In the genomic region with DNA sequence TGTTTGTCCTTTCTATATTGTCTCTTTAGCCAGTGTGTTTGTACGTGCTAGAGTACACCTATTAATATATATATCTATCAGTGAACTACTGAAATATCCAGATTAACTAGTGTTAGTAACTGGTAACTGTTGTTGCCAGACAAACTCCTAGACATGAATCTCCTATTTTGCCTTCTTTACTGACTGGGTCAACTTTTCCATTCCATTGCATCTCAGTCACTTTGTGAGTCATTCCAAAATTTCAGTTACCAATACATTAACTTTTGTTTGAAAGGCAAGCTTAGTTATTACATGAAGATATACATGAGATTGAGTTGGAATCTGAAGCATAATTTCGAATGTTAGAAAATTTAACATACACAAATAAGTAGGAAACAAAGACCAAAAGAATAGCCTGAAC, we compare ENCODE assay signal across 16 cellular contexts. TPM values are rescaled to one million over a fixed set of nuclear protein-coding genes. Genes with fewer than 3 reads are reported as not detected.
A peak's percentile ranks its signal among the peaks of the same experiment; 100 is the strongest.
DNase-seq lines count a peak whose midpoint lies in the region; ATAC-seq, FAIRE-seq and TF ChIP-seq lines count a peak whose summit lies in the region.
"Had no signal": no experiment of that assay in that cellular context is flagged by ENCODE, and none has a peak within 500 bp of the region (broad histone marks: within the 10 kb centered on the region; RNA-seq: fewer than 3 reads in every experiment).

No MANE protein-coding gene starts in this region.

- no peak overlapping the region for H3K14ac ChIP-seq in IMR-90 (replicated peaks; ENCODE audit: low read depth, low read length)

- in situ Hi-C loops in IMR-90 (cut with MboI; ENCODE audit: low sequenced_read_pairs) = no loop called here
- in situ Hi-C loops in GM12878 (cut with MboI) = no loop called here

- H3K4me2 ChIP-seq in IMR-90 (ENCODE audit: low read depth, low read length) = no peak overlapping the region
- H3K4me2 ChIP-seq in GM12878 (ENCODE audit: control insufficient read depth, insufficient read depth) = no peak overlapping the region
- peak overlapping the region; percentile 34 for H3K4me2 ChIP-seq in osteoblast (ENCODE audit: insufficient read depth, low read length)

- no peak overlapping the region for H4K5ac ChIP-seq in IMR-90 (ENCODE audit: low read depth, low read length)

- peaks cover 9% of the 10 kb centered on the region for H3K9me1 ChIP-seq in IMR-90 (ENCODE audit: insufficient read depth, low read length)

- H3K9me3 ChIP-seq in IMR-90 (ENCODE audit: control insufficient read depth, insufficient read depth, low read length) = no peaks in the 10 kb centered on the region
- no peaks in the 10 kb centered on the region; the same call in 2 of the 3 replicates for H3K9me3 ChIP-seq in GM12878 (replicated peaks; ENCODE audit: control insufficient read depth, insufficient read depth, low read length)
- no peaks in the 10 kb centered on the region for H3K9me3 ChIP-seq in osteoblast (ENCODE audit: low read depth, low read length)
- H3K9me3 ChIP-seq in lower lobe of right lung = no peaks in the 10 kb centered on the region
- H3K9me3 ChIP-seq: thoracic aorta had no signal

- TF ChIP-seq POLR2A in IMR-90 (IDR thresholded peaks at IDR 0.05; ENCODE audit: low read depth, low read length) = no peak
- TF ChIP-seq POLR2A in GM12878 (IDR thresholded peaks at IDR 0.05; ENCODE audit: low read depth, low read length) = no peak

- no peak overlapping the region for H2AK9ac ChIP-seq in IMR-90 (replicated peaks; ENCODE audit: low read depth, low read length, poor library complexity)

- CTCF ChIA-PET in IMR-90 (lab: Yijun Ruan, JAX) (no interaction called here), GM12878 (lab: Yijun Ruan, JAX) (interaction anchor here (0.6 to 1.6 kb wide), 3 partner anchors 14 to 99 kb away, joined by 3 to 5 read pairs (median 4); no protein-coding TSS in a partner anchor)

- no peak for TF ChIP-seq EP300 in GM12878 (IDR thresholded peaks at IDR 0.05; ENCODE audit: borderline replicate concordance in 1 of 2, control insufficient read depth in 1 of 2, low read depth in 2 of 2, low read length in 2 of 2)

- H3K36me3 ChIP-seq in IMR-90 (ENCODE audit: control insufficient read depth, insufficient read depth, low read length) (peaks cover 8% of the 10 kb centered on the region), GM12878 (ENCODE audit: control insufficient read depth in 2 of 2, insufficient read depth in 2 of 2, low read length in 1 of 2) (peaks cover 0 to 3% of the 10 kb centered on the region in 2 experiments; a peak in 3 of 4 replicates), osteoblast (ENCODE audit: insufficient read depth, low read length) (peaks cover 16% of the 10 kb centered on the region), lower lobe of right lung (peaks cover 27% of the 10 kb centered on the region)
- H3K36me3 ChIP-seq: thoracic aorta had no signal

- no peaks in the 10 kb centered on the region for H3K79me2 ChIP-seq in GM12878 (ENCODE audit: control insufficient read depth, insufficient read depth, low read length)
- peaks cover 3% of the 10 kb centered on the region for H3K79me2 ChIP-seq in osteoblast (ENCODE audit: insufficient read depth, low read length)

- H2AFZ ChIP-seq in IMR-90 (replicated peaks; ENCODE audit: low read length, poor library complexity) (no peak overlapping the region), GM12878 (ENCODE audit: control insufficient read depth, low read depth, low read length) (no peak overlapping the region), osteoblast (ENCODE audit: low read length) (no peak overlapping the region)

- no peak overlapping the region for H2BK20ac ChIP-seq in IMR-90 (ENCODE audit: low read depth, low read length)

- no peak overlapping the region for H4K91ac ChIP-seq in IMR-90 (ENCODE audit: insufficient read depth, low read depth, low read length)

- no peak overlapping the region for H3K9ac ChIP-seq in IMR-90 (ENCODE audit: low read depth, low read length)
- H3K9ac ChIP-seq in GM12878 (ENCODE audit: control insufficient read depth, insufficient read depth, low read length) = no peak overlapping the region

- RAD21 ChIA-PET in GM12878 (lab: Charles Lee; ENCODE audit: unreplicated experiment) = no interaction called here

- H3K27me3 ChIP-seq in IMR-90 (ENCODE audit: control insufficient read depth, insufficient read depth, low read length) (no peaks in the 10 kb centered on the region), GM12878 (replicated peaks in 1 of 2; ENCODE audit: control insufficient read depth in 2 of 2, insufficient read depth in 2 of 2, low read length in 1 of 2) (no peaks in the 10 kb centered on the region), osteoblast (ENCODE audit: insufficient read depth, low read length) (no peaks in the 10 kb centered on the region), lower lobe of right lung (ENCODE audit: low read depth) (no peaks in the 10 kb centered on the region)

- H3K4me3 ChIP-seq in IMR-90 (ENCODE audit: insufficient read depth, low read depth, low read length) = no peak overlapping the region
- H3K4me3 ChIP-seq in GM12878 = no peak overlapping the region
- no peak overlapping the region for H3K4me3 ChIP-seq in osteoblast (ENCODE audit: insufficient read depth, low read length)
- no peak overlapping the region for H3K4me3 ChIP-seq in lower lobe of right lung
- H3K4me3 ChIP-seq: thoracic aorta had no signal

- no peak for TF ChIP-seq CTCF in IMR-90 (conservative IDR thresholded peaks at IDR 0.05; ENCODE audit: low read depth, low read length)
- no peak for TF ChIP-seq CTCF in GM12878 (IDR thresholded peaks at IDR 0.05 in 2 of 3, conservative IDR thresholded peaks at IDR 0.05 in 1 of 3; ENCODE audit: control insufficient read depth in 2 of 3, extremely low read depth in 1 of 3, insufficient read depth in 1 of 3, low read depth in 3 of 3, low read length in 3 of 3)
- TF ChIP-seq CTCF in osteoblast (IDR thresholded peaks at IDR 0.05; ENCODE audit: extremely low read depth, low read depth, low read length) = no peak
- no peak for TF ChIP-seq CTCF in lower lobe of right lung (IDR thresholded peaks at IDR 0.05)

- no peak for TF ChIP-seq RAD21 in IMR-90 (IDR thresholded peaks at IDR 0.05; ENCODE audit: low read length)
- TF ChIP-seq RAD21 in GM12878 (IDR thresholded peaks at IDR 0.05; ENCODE audit: insufficient read depth, low read depth, low read length) = no peak

- no CpG with 5 or more reads among the region's 2 CpGs for WGBS in IMR-90 (ENCODE audit: extremely low coverage in 2 of 2, insufficient read length in 1 of 2), 2 experiments
- 73% methylated on average over 2 of the region's 2 CpGs for WGBS in GM12878 (ENCODE audit: insufficient coverage, insufficient replicate concordance, low lambda C conversion rate, missing lambda C conversion rate)

- H3K27ac ChIP-seq in IMR-90 (ENCODE audit: insufficient read depth, low read length) (no peak overlapping the region), GM12878 (ENCODE audit: control insufficient read depth, insufficient read depth) (no peak overlapping the region), osteoblast (ENCODE audit: low read depth, low read length) (peak overlapping the region; percentile 69), lower lobe of right lung (no peak overlapping the region)
- H3K27ac ChIP-seq: 22Rv1, thoracic aorta, WERI-Rb-1 had no signal

- BruUV-seq in IMR-90 (replicated peaks; lab: Mats Ljungman, UMichigan) = no TSS peak
- no TSS peak for BruUV-seq in GM12878 (replicated peaks; lab: Mats Ljungman, UMichigan)

- peaks cover 16 to 18% of the 10 kb centered on the region in 2 experiments for H3K79me1 ChIP-seq in IMR-90 (ENCODE audit: low read depth in 1 of 2, low read length in 2 of 2)

- no peak overlapping the region for H2BK120ac ChIP-seq in IMR-90 (ENCODE audit: low read depth, low read length)

- SMC1A ChIA-PET in GM12878 (lab: Charles Lee; ENCODE audit: uncharacterized antibody, unreplicated experiment) = interaction anchor here (0.8 to 1.5 kb wide), 4 partner anchors 47 to 72 kb away, joined by 3 to 4 read pairs (median 3); no protein-coding TSS in a partner anchor

- no peak overlapping the region for H2BK15ac ChIP-seq in IMR-90 (ENCODE audit: low read depth, low read length)

- no peak for DNase-seq in activated CD4-positive, CD25-positive, alpha-beta regulatory T cell treated with anti-CD3 and anti-CD28 coated beads, Interleukin-2, amount 50 U/mL, for 72 hours
- DNase-seq in IMR-90 = peak; percentile 80
- DNase-seq in GM12878 (ENCODE audit: low read depth, low spot score) = peak; percentile 5
- peak; percentile 79 for DNase-seq in osteoblast (ENCODE audit: insufficient read length, low spot score, missing footprints)
- DNase-seq in lower lobe of right lung = no peak
- no peak for DNase-seq in RPMI8226
- DNase-seq: effector memory CD4-positive, alpha-beta T cell; NCI-H1092; NCI-H446 treated with DMSO at 0.1 percent for 48 hours; retina; SHP77 treated with DMSO at 0.1 percent for 48 hours; WERI-Rb-1 had no signal

- H3K18ac ChIP-seq in IMR-90 (ENCODE audit: low read depth, low read length) = no peak overlapping the region

- H3K23ac ChIP-seq in IMR-90 (ENCODE audit: low read depth, low read length) = no peak overlapping the region

- POLR2A ChIA-PET in IMR-90 (lab: Charles Lee; ENCODE audit: unreplicated experiment) = interaction anchor here (1.0 kb wide), 1 partner anchor 16 kb away, joined by 3 read pairs; no protein-coding TSS in a partner anchor
- POLR2A ChIA-PET in GM12878 (lab: Charles Lee) = interaction anchor here (1.0 to 1.5 kb wide), 2 partner anchors 51 to 126 kb away, joined by 3 to 8 read pairs; a partner anchor contains a TSS

- H2BK5ac ChIP-seq in IMR-90 (ENCODE audit: low read depth, low read length, poor library complexity, severe bottlenecking) = peak overlapping the region; percentile 36

- no peak overlapping the region for H3K56ac ChIP-seq in IMR-90 (ENCODE audit: extremely low read depth, insufficient read depth, low read length)

- no peak overlapping the region for H2AK5ac ChIP-seq in IMR-90 (ENCODE audit: low read depth, low read length)

- dilution Hi-C loops in IMR-90 (cut with HindIII; ENCODE audit: low sequenced_read_pairs, unreplicated experiment) = no loop called here

- intact Hi-C loops in IMR-90 (cut with micrococcal nuclease) = no loop called here
- intact Hi-C loops in GM12878 (cut with micrococcal nuclease; ENCODE audit: unreplicated experiment) = no loop called here
- intact Hi-C loops in lower lobe of right lung (cut with DNase I) = no loop called here

- ATAC-seq in activated CD4-positive, CD25-positive, alpha-beta regulatory T cell treated with anti-CD3 and anti-CD28 coated beads, Interleukin-2, amount 50 U/mL, for 24 hours = peak; percentile 66 to 69
- ATAC-seq in IMR-90 (ENCODE audit: low read depth) (peak; percentile 88), GM12878 (peak; percentile 23), lower lobe of right lung (no peak), HG03521 (IDR thresholded peaks at IDR 0.05; ENCODE audit: unreplicated experiment) (no peak)

- no peak overlapping the region for H3K4ac ChIP-seq in IMR-90 (ENCODE audit: low read depth, low read length)

- H4K20me1 ChIP-seq in IMR-90 (ENCODE audit: insufficient read depth, low read length) (no peaks in the 10 kb centered on the region; the same call in 1 of the 2 replicates), GM12878 (ENCODE audit: control insufficient read depth, insufficient read depth) (no peaks in the 10 kb centered on the region), osteoblast (ENCODE audit: insufficient read depth, low read length) (no peaks in the 10 kb centered on the region)

- no peak overlapping the region for H4K8ac ChIP-seq in IMR-90 (ENCODE audit: low read depth in 2 of 2, low read length in 2 of 2)

- H3K4me1 ChIP-seq in IMR-90 (ENCODE audit: control insufficient read depth, insufficient read depth, low read length) (peaks cover 4% of the 10 kb centered on the region), GM12878 (ENCODE audit: control insufficient read depth, insufficient read depth, low read length) (peaks cover 16% of the 10 kb centered on the region), osteoblast (ENCODE audit: insufficient read depth, low read length) (peaks cover 31% of the 10 kb centered on the region), lower lobe of right lung (no peaks in the 10 kb centered on the region)

- FAIRE-seq in GM12878 (lab: Jason Lieb, UNC) = no peak

RNA-seq across cellular contexts. Expression of a gene that starts 51.4 kb away (rescaled TPM):
- 42.3 and 48.0 TPM in 2 replicates for total RNA-seq in IMR-90 (2012; rRNA removed)
- polyA plus RNA-seq in IMR-90 (2012; rRNA removed) = 12.1 and 15.0 TPM in 2 replicates
- polyA plus RNA-seq in IMR-90 (2012; cell fraction: cytosol; rRNA removed) = 1.0 and 1.3 TPM in 2 replicates
- 12.3 and 110 TPM in 2 replicates for polyA plus RNA-seq in IMR-90 (2012; cell fraction: nucleus; rRNA removed; ENCODE audit: low replicate concordance)
- total RNA-seq in GM12878 (2013; cell fraction: nucleolus; rRNA removed) = 987 and 1,060 TPM in 2 replicates
- 56.9 and 68.0 TPM in 2 replicates for total RNA-seq in GM12878 (2014; rRNA removed)
- total RNA-seq in GM12878 (2014; rRNA removed; fragmentation: Illumina TruSeq; extraction: Trizol) = 63.3 and 66.0 TPM in 2 replicates
- 54.2 and 54.6 TPM in 2 replicates for total RNA-seq in GM12878 (2021)
- 30.7 TPM for polyA plus RNA-seq in GM12878 (2011; ENCODE audit: low read depth)
- polyA plus RNA-seq in GM12878 (2011; rRNA removed) = 157 and 230 TPM in 2 replicates
- polyA plus RNA-seq in GM12878 (2011; cell fraction: cytosol; rRNA removed) = 33.7 and 38.4 TPM in 2 replicates
- 370 and 587 TPM in 2 replicates for polyA plus RNA-seq in GM12878 (2011; cell fraction: nucleus; rRNA removed)
- polyA plus RNA-seq in GM12878 (2012) = 42.7 and 63.7 TPM in 2 replicates
- polyA plus RNA-seq in GM12878 (2014; fragmentation: Illumina TruSeq; extraction: Trizol) = 56.9 and 76.0 TPM in 2 replicates
- 10 to 100 TPM; 11.8 to 12.8 TPM for polyA plus RNA-seq in GM12878 (2014; fragmentation: Nextera tagmentation; extraction: Ambion mirVana)
- 53.2 and 62.9 TPM in 2 replicates for polyA plus RNA-seq in GM12878 (2014; rRNA removed)
- 10 to 100 TPM; 34.7 to 37.4 TPM for polyA plus RNA-seq in GM12878 (2016; fragmentation: Nextera tagmentation; extraction: Ambion mirVana)
- polyA minus RNA-seq in GM12878 (2011; rRNA and poly(A)+ RNA removed) = 102 and 152 TPM in 2 replicates
- 29.8 and 41.3 TPM in 2 replicates for polyA minus RNA-seq in GM12878 (2011; cell fraction: cytosol; rRNA and poly(A)+ RNA removed)
- 139 and 166 TPM in 2 replicates for polyA minus RNA-seq in GM12878 (2011; cell fraction: nucleus; rRNA and poly(A)+ RNA removed)
- total RNA-seq in osteoblast = 47.4 and 51.0 TPM in 2 replicates
- 31.0 TPM for total RNA-seq in lower lobe of right lung

Comparison
In these comparisons a context has a peak if more than half of its experiments do, and no peak if none do; other contexts are left out.
1. ATAC-seq: peak in activated CD4-positive, CD25-positive, alpha-beta regulatory T cell treated with anti-CD3 and anti-CD28 coated beads, Interleukin-2, amount 50 U/mL, for 24 hours (2 of 2), IMR-90 (single experiment) and GM12878 (single experiment); none in lower lobe of right lung (0 of 2) and HG03521 (single experiment).
2. DNase-seq: peak in IMR-90 (single experiment), GM12878 (single experiment) and osteoblast (single experiment); none in activated CD4-positive, CD25-positive, alpha-beta regulatory T cell treated with anti-CD3 and anti-CD28 coated beads, Interleukin-2, amount 50 U/mL, for 72 hours (single experiment), lower lobe of right lung (single experiment) and RPMI8226 (single experiment).